ENCODE assay signal across 23 cellular contexts in the genomic region with DNA sequence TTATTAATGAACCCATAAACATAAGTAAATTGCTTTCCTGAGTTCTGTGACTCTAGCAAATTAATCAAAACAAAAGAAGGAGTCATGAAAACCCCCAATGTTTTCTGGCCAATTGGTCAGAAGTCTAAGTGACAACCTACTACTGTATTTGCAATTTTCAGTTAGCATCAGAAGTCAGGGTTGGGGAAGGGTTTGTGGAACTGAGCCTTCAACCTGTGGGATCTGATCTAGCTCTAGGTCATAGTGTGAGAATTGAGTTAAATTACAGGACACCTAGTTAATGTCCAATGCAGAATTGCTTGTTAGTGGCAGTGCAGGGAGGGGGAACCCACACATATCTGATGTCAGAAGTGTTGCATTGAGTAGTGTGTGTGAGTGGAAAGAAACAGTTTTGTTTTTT.
DNase-seq lines count a peak whose midpoint lies in the region; ATAC-seq, FAIRE-seq and TF ChIP-seq lines count a peak whose summit lies in the region.
"Had no signal": no experiment of that assay in that cellular context is flagged by ENCODE, and none has a peak within 500 bp of the region (broad histone marks: within the 10 kb centered on the region; RNA-seq: fewer than 3 reads in every experiment).

No MANE protein-coding gene starts in this region.

- POLR2A ChIA-PET in H1 (lab: Charles Lee; ENCODE audit: partially characterized antibody), result interaction anchor here (0.8 kb wide), 1 partner anchor 21 kb away, joined by 3 read pairs; no protein-coding TSS in a partner anchor

- H3K18ac ChIP-seq in H9 (ENCODE audit: insufficient read length, low read depth, low read length) (no peak overlapping the region), H1 (ENCODE audit: extremely low read depth, low read length) (no peak overlapping the region)

- H3T11ph ChIP-seq in H9 (ENCODE audit: low read length), result no peak overlapping the region

- H3K27me3 Mint-ChIP-seq in H9 (ENCODE audit: low read depth), result no peaks in the 10 kb centered on the region
- H3K27me3 Mint-ChIP-seq in stimulated activated naive B cell treated with anti-CD40 and anti-IgM and Interleukin-4, amounts not matched to agents 10 μg/mL and 1 μg/mL and 100 μg/mL, for 72 hours, result no peaks in the 10 kb centered on the region
- H3K27me3 Mint-ChIP-seq in mesothelial cell of epicardium (ENCODE audit: low read depth), result no peaks in the 10 kb centered on the region
- H3K27me3 Mint-ChIP-seq in activated naive CD4-positive, alpha-beta T cell treated with anti-CD3 and anti-CD28 coated beads, Interleukin-2, amount 10 ng/mL, durations not matched to agents 7 days and 5 days, result no peaks in the 10 kb centered on the region
- H3K27me3 Mint-ChIP-seq: B cell; CD4-positive, alpha-beta T cell had no signal

- H3K36me3 ChIP-seq in HUES6 (ENCODE audit: control insufficient read depth, insufficient read depth, low read length) (peaks cover 13% of the 10 kb centered on the region; the same call in 1 of the 2 replicates), H1 (ENCODE audit: control insufficient read depth in 2 of 4, insufficient read depth in 4 of 4, low read length in 3 of 4) (no peaks in the 10 kb centered on the region)
- H3K36me3 ChIP-seq: BLaER1 treated with 17β-estradiol and CSF1 and Interleukin-3, amounts not matched to agents 10 nM and 100 nM had no signal

- no peak overlapping the region for H2BK5ac ChIP-seq in H9 (ENCODE audit: insufficient read length, low read length)
- peak overlapping the region; percentile 71; the same call in 1 of the 2 replicates for H2BK5ac ChIP-seq in H1 (ENCODE audit: low read depth, low read length)

- H3K4me1 Mint-ChIP-seq in H9 (peaks cover 16 to 33% of the 10 kb centered on the region in 2 experiments), mesothelial cell of epicardium (no peaks in the 10 kb centered on the region)
- no peaks in the 10 kb centered on the region for H3K4me1 Mint-ChIP-seq in stimulated activated naive B cell treated with anti-CD40 and anti-IgM and Interleukin-4, amounts not matched to agents 10 μg/mL and 1 μg/mL and 100 μg/mL, for 72 hours
- H3K4me1 Mint-ChIP-seq in activated naive CD4-positive, alpha-beta T cell treated with anti-CD3 and anti-CD28 coated beads, Interleukin-2, amount 10 ng/mL, durations not matched to agents 7 days and 5 days, result no peaks in the 10 kb centered on the region
- H3K4me1 Mint-ChIP-seq: B cell had no signal

- no peak for TF ChIP-seq EP300 in H1 (IDR thresholded peaks at IDR 0.05; ENCODE audit: borderline replicate concordance in 1 of 2, low read depth in 2 of 2, low read length in 2 of 2)

- H3K27ac Mint-ChIP-seq in H9 (no peak overlapping the region), mesothelial cell of epicardium (no peak overlapping the region)
- no peak overlapping the region for H3K27ac Mint-ChIP-seq in stimulated activated naive B cell treated with anti-CD40 and anti-IgM and Interleukin-4, amounts not matched to agents 10 μg/mL and 1 μg/mL and 100 μg/mL, for 72 hours
- H3K27ac Mint-ChIP-seq in activated naive CD4-positive, alpha-beta T cell treated with anti-CD3 and anti-CD28 coated beads, Interleukin-2, amount 10 ng/mL, durations not matched to agents 7 days and 5 days, result no peak overlapping the region
- H3K27ac Mint-ChIP-seq: B cell; CD4-positive, alpha-beta T cell; CD8-positive, alpha-beta T cell had no signal

- H4K8ac ChIP-seq in H9 (replicated peaks; ENCODE audit: insufficient read length, low read depth, low read length) (no peak overlapping the region), H1 (ENCODE audit: extremely low read depth, insufficient read depth, low read length) (no peak overlapping the region)

- H3K4me1 ChIP-seq in H9 (ENCODE audit: insufficient read depth, low read length), result peaks cover 5% of the 10 kb centered on the region; the same call in 1 of the 2 replicates
- H3K4me1 ChIP-seq in HUES6 (ENCODE audit: control insufficient read depth, insufficient read depth, low read length), result peaks cover 8% of the 10 kb centered on the region
- no peaks in the 10 kb centered on the region; a peak in 1 of 7 replicates for H3K4me1 ChIP-seq in H1 (replicated peaks in 1 of 4; ENCODE audit: control insufficient read depth in 3 of 4, insufficient read depth in 4 of 4, low read length in 3 of 4)
- H3K4me1 ChIP-seq: BLaER1 treated with 17β-estradiol and CSF1 and Interleukin-3, amounts not matched to agents 10 nM and 100 nM; Caco-2 had no signal

- peaks cover 0 to 13% (median 0%) of the 10 kb centered on the region in 3 experiments; a peak in 5 of 7 replicates for H3K36me3 Mint-ChIP-seq in H9 (ENCODE audit: insufficient read depth in 1 of 3, low read depth in 3 of 3)
- H3K36me3 Mint-ChIP-seq in stimulated activated naive B cell treated with anti-CD40 and anti-IgM and Interleukin-4, amounts not matched to agents 10 μg/mL and 1 μg/mL and 100 μg/mL, for 72 hours, result no peaks in the 10 kb centered on the region
- no peaks in the 10 kb centered on the region for H3K36me3 Mint-ChIP-seq in mesothelial cell of epicardium
- no peaks in the 10 kb centered on the region for H3K36me3 Mint-ChIP-seq in activated naive CD4-positive, alpha-beta T cell treated with anti-CD3 and anti-CD28 coated beads, Interleukin-2, amount 10 ng/mL, durations not matched to agents 7 days and 5 days
- H3K36me3 Mint-ChIP-seq: CD8-positive, alpha-beta T cell had no signal

- CTCF ChIA-PET in H1 (lab: Charles Lee; ENCODE audit: partially characterized antibody), result interaction anchor here (0.7 to 1.6 kb wide), 3 partner anchors 10 to 61 kb away, joined by 3 to 5 read pairs (median 3); no protein-coding TSS in a partner anchor
- CTCF ChIA-PET in activated naive CD4-positive, alpha-beta T cell treated with anti-CD3 and anti-CD28 coated beads, Interleukin-2, amount 10 ng/mL, durations not matched to agents 7 days and 5 days (lab: Charles Lee), result no interaction called here

- no peaks in the 10 kb centered on the region for H3K9me3 ChIP-seq in H9 (ENCODE audit: control insufficient read depth, low read depth, low read length)
- 0 out of 2 replicates have a peak, but pooled peaks cover 5% of the 10 kb centered on the region for H3K9me3 ChIP-seq in HUES6 (ENCODE audit: control insufficient read depth, insufficient read depth, low read depth, low read length)
- H3K9me3 ChIP-seq in H1 (ENCODE audit: insufficient read depth in 2 of 2, low read depth in 1 of 2, low read length in 1 of 2), result no peaks in the 10 kb centered on the region
- H3K9me3 ChIP-seq: BLaER1 treated with 17β-estradiol and CSF1 and Interleukin-3, amounts not matched to agents 10 nM and 100 nM; Caco-2 had no signal

- H2AFZ ChIP-seq in H9 (ENCODE audit: low read length) (no peak overlapping the region), H1 (ENCODE audit: low read length) (no peak overlapping the region)

- no peak overlapping the region for H3K4me3 ChIP-seq in HUES6 (ENCODE audit: low read depth, low read length)
- no peak overlapping the region for H3K4me3 ChIP-seq in H1 (ENCODE audit: extremely low read depth in 1 of 4, insufficient read depth in 2 of 4, low read depth in 3 of 4, low read length in 4 of 4)
- H3K4me3 ChIP-seq: BLaER1 treated with 17β-estradiol and CSF1 and Interleukin-3, amounts not matched to agents 10 nM and 100 nM had no signal

- H2AK5ac ChIP-seq in H9 (ENCODE audit: insufficient read length, low read length) (no peak overlapping the region), H1 (ENCODE audit: low read depth, low read length) (no peak overlapping the region)

- TF ChIP-seq POLR2A in H1 (IDR thresholded peaks at IDR 0.05; ENCODE audit: control extremely low read depth in 1 of 2, low read depth in 2 of 2, low read length in 2 of 2), result no peak

- H3K27me3 ChIP-seq in H9 (ENCODE audit: insufficient read depth, low read length), result no peaks in the 10 kb centered on the region
- H3K27me3 ChIP-seq in HUES6 (ENCODE audit: control insufficient read depth, insufficient read depth, low read length), result no peaks in the 10 kb centered on the region
- no peaks in the 10 kb centered on the region for H3K27me3 ChIP-seq in H1 (replicated peaks in 1 of 4; ENCODE audit: control insufficient read depth in 3 of 4, extremely low read depth in 1 of 4, insufficient read depth in 3 of 4, low read length in 3 of 4)
- H3K27me3 ChIP-seq: BLaER1 treated with 17β-estradiol and CSF1 and Interleukin-3, amounts not matched to agents 10 nM and 100 nM had no signal

- H3K27ac ChIP-seq in H9 (ENCODE audit: insufficient read length, low read depth, low read length) (no peak overlapping the region), HUES6 (ENCODE audit: low read depth, low read length) (peak overlapping the region; percentile 89; the same call in 1 of the 2 replicates), H1 (ENCODE audit: low read depth, low read length) (no peak overlapping the region)
- H3K27ac ChIP-seq: BLaER1 treated with 17β-estradiol and CSF1 and Interleukin-3, amounts not matched to agents 10 nM and 100 nM; C4-2B had no signal

- H2BK12ac ChIP-seq in H9 (ENCODE audit: insufficient read length, low read depth, low read length) (no peak overlapping the region), H1 (ENCODE audit: low read depth, low read length) (peak overlapping the region; percentile 62; the same call in 1 of the 2 replicates)

- H2BK20ac ChIP-seq in H9 (ENCODE audit: low read depth, low read length, poor library complexity, severe bottlenecking) (peak overlapping the region; percentile 93), H1 (ENCODE audit: low read length) (no peak overlapping the region)

- no peak for TF ChIP-seq RAD21 in H1 (IDR thresholded peaks at IDR 0.05 in 1 of 2, conservative IDR thresholded peaks at IDR 0.05 in 1 of 2; ENCODE audit: low read depth in 2 of 2, low read length in 2 of 2)

- no peak overlapping the region for H3K23ac ChIP-seq in H9 (ENCODE audit: insufficient read length, low read depth, low read length)
- H3K23ac ChIP-seq in H1 (ENCODE audit: insufficient read length), result no peak overlapping the region

- H2BK120ac ChIP-seq in H9 (ENCODE audit: low read depth, low read length, poor library complexity, severe bottlenecking) (no peak overlapping the region), H1 (replicated peaks; ENCODE audit: low read depth, low read length) (peak overlapping the region; percentile 80)

- H3K9me3 Mint-ChIP-seq in H9 (no peaks in the 10 kb centered on the region; a peak in 1 of 5 replicates), mesothelial cell of epicardium (peaks cover 22% of the 10 kb centered on the region)
- H3K9me3 Mint-ChIP-seq in stimulated activated naive B cell treated with anti-CD40 and anti-IgM and Interleukin-4, amounts not matched to agents 10 μg/mL and 1 μg/mL and 100 μg/mL, for 72 hours, result peaks cover 7 to 10% of the 10 kb centered on the region in 2 donors
- H3K9me3 Mint-ChIP-seq in activated naive CD4-positive, alpha-beta T cell treated with anti-CD3 and anti-CD28 coated beads, Interleukin-2, amount 10 ng/mL, durations not matched to agents 7 days and 5 days, result no peaks in the 10 kb centered on the region
- H3K9me3 Mint-ChIP-seq: CD8-positive, alpha-beta T cell had no signal

- DNase-seq in H9 (no peak), H1 (ENCODE audit: low read depth in 1 of 2, low spot score in 2 of 2) (no peak), mesothelial cell of epicardium (ENCODE audit: low spot score in 2 of 2, unreplicated experiment in 2 of 2) (no peak), occipital lobe (lab: John Stamatoyannopoulos, UW) (no peak)
- no peak for DNase-seq in stimulated activated naive B cell treated with anti-CD40 and anti-IgM and Interleukin-4, amounts not matched to agents 10 μg/mL and 1 μg/mL and 100 μg/mL, for 72 hours
- no peak for DNase-seq in activated naive CD4-positive, alpha-beta T cell treated with anti-CD3 and anti-CD28 coated beads, Interleukin-2, amount 10 ng/mL, durations not matched to agents 7 days and 5 days
- DNase-seq: 8988T; AML-193; Caco-2; Calu3; CD4-positive, alpha-beta T cell; CD8-positive, alpha-beta T cell; DMS79 treated with DMSO at 0.1 percent for 48 hours; GF-D8 had no signal

- H3K23me2 ChIP-seq in H9 (ENCODE audit: insufficient read length, low read depth, low read length, poor library complexity, severe bottlenecking), result no peaks in the 10 kb centered on the region
- H3K23me2 ChIP-seq in H1 (ENCODE audit: low read depth, low read length), result no peaks in the 10 kb centered on the region

- H2BK15ac ChIP-seq in H9 (ENCODE audit: low read depth, low read length), result no peak overlapping the region
- H2BK15ac ChIP-seq in H1 (ENCODE audit: low read length), result peak overlapping the region; percentile 76; the same call in 1 of the 2 replicates

- H3K14ac ChIP-seq in H9 (ENCODE audit: insufficient read depth, low read length) (no peak overlapping the region), H1 (ENCODE audit: insufficient read length) (no peak overlapping the region)

- ATAC-seq in stimulated activated naive B cell treated with anti-CD40 and anti-IgM and Interleukin-4, amounts not matched to agents 10 μg/mL and 1 μg/mL and 100 μg/mL, for 72 hours (replicated peaks), result peak; percentile 38 to 62
- no peak for ATAC-seq in GM18870 (IDR thresholded peaks at IDR 0.05; ENCODE audit: unreplicated experiment)
- ATAC-seq: CD8-positive, alpha-beta T cell had no signal

- H4K20me1 ChIP-seq in H9 (ENCODE audit: control insufficient read depth, insufficient read depth, insufficient read length), result no peaks in the 10 kb centered on the region
- no peaks in the 10 kb centered on the region for H4K20me1 ChIP-seq in H1 (replicated peaks in 1 of 2; ENCODE audit: control insufficient read depth in 1 of 2, insufficient read depth in 2 of 2, low read length in 2 of 2)
- H4K20me1 ChIP-seq: BLaER1 treated with 17β-estradiol and CSF1 and Interleukin-3, amounts not matched to agents 10 nM and 100 nM had no signal

- TF ChIP-seq CTCF in H9 (conservative IDR thresholded peaks at IDR 0.05) (no peak), H1 (IDR thresholded peaks at IDR 0.05; ENCODE audit: control extremely low read depth in 1 of 3, insufficient read depth in 1 of 3, low read depth in 1 of 3, low read length in 3 of 3) (no peak), mesothelial cell of epicardium (IDR thresholded peaks at IDR 0.05; ENCODE audit: unreplicated experiment) (no peak)

- H3K9ac ChIP-seq in H9 (ENCODE audit: extremely low read depth, insufficient read length, low read length) (no peak overlapping the region), HUES6 (ENCODE audit: low read length) (no peak overlapping the region), H1 (replicated peaks in 1 of 4; ENCODE audit: extremely low read depth in 1 of 4, low read depth in 3 of 4, low read length in 3 of 4) (no peak overlapping the region)
- H3K9ac ChIP-seq: BLaER1 treated with 17β-estradiol and CSF1 and Interleukin-3, amounts not matched to agents 10 nM and 100 nM had no signal

- H3K79me1 ChIP-seq in H9 (ENCODE audit: insufficient read depth, low read depth, low read length, poor library complexity, severe bottlenecking), result no peaks in the 10 kb centered on the region
- H3K79me1 ChIP-seq in H1 (ENCODE audit: low read depth, low read length), result no peaks in the 10 kb centered on the region

- no peaks in the 10 kb centered on the region for H3K79me2 ChIP-seq in H9 (ENCODE audit: insufficient read depth, low read length)
- H3K79me2 ChIP-seq in H1 (ENCODE audit: control insufficient read depth in 1 of 2, insufficient read depth in 2 of 2, low read length in 2 of 2), result no peaks in the 10 kb centered on the region

- H4K5ac ChIP-seq in H9 (ENCODE audit: insufficient read length, low read depth, low read length), result no peak overlapping the region
- H4K5ac ChIP-seq in H1 (ENCODE audit: insufficient read length, low read depth, low read length), result no peak overlapping the region

- H3K4me3 Mint-ChIP-seq in H9, result no peak overlapping the region
- H3K4me3 Mint-ChIP-seq in stimulated activated naive B cell treated with anti-CD40 and anti-IgM and Interleukin-4, amounts not matched to agents 10 μg/mL and 1 μg/mL and 100 μg/mL, for 72 hours, result no peak overlapping the region
- no peak overlapping the region for H3K4me3 Mint-ChIP-seq in mesothelial cell of epicardium
- no peak overlapping the region for H3K4me3 Mint-ChIP-seq in activated naive CD4-positive, alpha-beta T cell treated with anti-CD3 and anti-CD28 coated beads, Interleukin-2, amount 10 ng/mL, durations not matched to agents 7 days and 5 days
- H3K4me3 Mint-ChIP-seq: B cell; CD4-positive, alpha-beta T cell; CD8-positive, alpha-beta T cell had no signal

- H3K4ac ChIP-seq in H9 (ENCODE audit: low read depth, low read length) (no peak overlapping the region), H1 (replicated peaks; ENCODE audit: insufficient read length, low read depth, low read length) (peak overlapping the region; percentile 46)

- no peak for FAIRE-seq in H1 (lab: Jason Lieb, UNC)
- FAIRE-seq: A204.1, D721Med, G401.6, GM12892 had no signal

- H3K56ac ChIP-seq in H9 (ENCODE audit: insufficient read length, low read depth, low read length) (no peak overlapping the region), H1 (replicated peaks; ENCODE audit: insufficient read length, low read depth, low read length) (no peak overlapping the region)

- H4K91ac ChIP-seq in H9 (ENCODE audit: insufficient read length, low read depth, low read length), result no peak overlapping the region
- peak overlapping the region; percentile 83 for H4K91ac ChIP-seq in H1 (replicated peaks; ENCODE audit: insufficient read length, low read length)

- H3K4me2 ChIP-seq in H9 (ENCODE audit: insufficient read depth, insufficient read length, low read length), result no peak overlapping the region
- H3K4me2 ChIP-seq in H1 (ENCODE audit: insufficient read depth in 1 of 2, low read depth in 2 of 2, low read length in 2 of 2), result no peak overlapping the region
- H3K4me2 ChIP-seq: BLaER1 treated with 17β-estradiol and CSF1 and Interleukin-3, amounts not matched to agents 10 nM and 100 nM had no signal
